In genomic region chr16:72946063-72946462, GRCh38 we compare ENCODE assay signal across 18 cellular contexts.
A peak's percentile ranks its signal among the peaks of the same experiment; 100 is the strongest.
DNase-seq lines count a peak whose midpoint lies in the region; ATAC-seq, FAIRE-seq and TF ChIP-seq lines count a peak whose summit lies in the region.
"Had no signal": no experiment of that assay in that cellular context is flagged by ENCODE, and none has a peak within 500 bp of the region (broad histone marks: within the 10 kb centered on the region; RNA-seq: fewer than 3 reads in every experiment).

No MANE protein-coding gene starts in this region.

- H3K27ac Mint-ChIP-seq in progenitor cell of endocrine pancreas (peak overlapping the region; percentile 49), type B pancreatic cell (peak overlapping the region; percentile 66)
- no peak overlapping the region for H3K27ac Mint-ChIP-seq in activated naive CD8-positive, alpha-beta T cell treated with anti-CD3 and anti-CD28 coated beads, Interleukin-2, amount 50 U/mL, for 24 hours
- H3K27ac Mint-ChIP-seq: H9 had no signal

- H3K9me3 Mint-ChIP-seq in progenitor cell of endocrine pancreas (ENCODE audit: low read depth) (no peaks in the 10 kb centered on the region), type B pancreatic cell (no peaks in the 10 kb centered on the region)
- no peaks in the 10 kb centered on the region for H3K9me3 Mint-ChIP-seq in activated naive CD8-positive, alpha-beta T cell treated with anti-CD3 and anti-CD28 coated beads, Interleukin-2, amount 50 U/mL, for 24 hours

- TF ChIP-seq EP300 in HepG2 (IDR thresholded peaks at IDR 0.05; ENCODE audit: low read depth in 2 of 2, low read length in 2 of 2) = no peak
- TF ChIP-seq EP300 in HepG2 (CRISPR knock-in tag; IDR thresholded peaks at IDR 0.05; ENCODE audit: borderline replicate concordance) = no peak

- TF ChIP-seq RAD21 in liver (IDR thresholded peaks at IDR 0.05) (no peak), HepG2 (CRISPR knock-in tag; IDR thresholded peaks at IDR 0.05) (no peak)

- no TSS peak for BruUV-seq in HepG2 (replicated peaks; lab: Mats Ljungman, UMichigan)

- DNase-seq in HepG2 (ENCODE audit: low spot score) (no peak), right lobe of liver (peak in 2 of 3 donors; percentile 66 to 78), progenitor cell of endocrine pancreas (ENCODE audit: low spot score, unreplicated experiment) (no peak), type B pancreatic cell (ENCODE audit: extremely low spot score, unreplicated experiment) (no peak), AML-193 (lab: John Stamatoyannopoulos, UW) (no peak)
- no peak for DNase-seq in stimulated activated CD4-positive, alpha-beta T cell treated with anti-CD3 and anti-CD28 coated beads, Interleukin-2, amount 100 ng/mL, for 48 hours
- no peak for DNase-seq in activated naive CD8-positive, alpha-beta T cell treated with anti-CD3 and anti-CD28 coated beads, Interleukin-2, amount 50 U/mL, for 24 hours
- DNase-seq: DMS53, H9, Karpas-422, NCI-H1105 treated with DMSO at 0.1 percent for 48 hours, NCI-H187 treated with DMSO at 0.1 percent for 48 hours, NCI-H2171, NCI-H446 treated with DMSO at 0.1 percent for 48 hours, NCI-H774 had no signal

- H3K4me1 ChIP-seq in liver (ENCODE audit: control insufficient read depth in 4 of 4, insufficient read depth in 4 of 4, low read length in 3 of 4) (peaks cover 10 to 37% (median 30%) of the 10 kb centered on the region in 4 donors), HepG2 (ENCODE audit: insufficient read depth, low read length) (peaks cover 41% of the 10 kb centered on the region), right lobe of liver (peaks cover 0 to 35% (median 15%) of the 10 kb centered on the region in 4 donors)
- H3K4me1 ChIP-seq: A549 had no signal

- H2AFZ ChIP-seq in HepG2 (ENCODE audit: low read length) = no peak overlapping the region

- intact Hi-C loops in HepG2 (cut with micrococcal nuclease; ENCODE audit: unreplicated experiment) = no loop called here
- intact Hi-C loops in right lobe of liver (cut with DNase I) = no loop called here

- no peak overlapping the region for H3K9ac ChIP-seq in liver (ENCODE audit: low read depth in 1 of 2, low read length in 2 of 2)
- no peak overlapping the region for H3K9ac ChIP-seq in HepG2 (ENCODE audit: insufficient read depth, low read depth, low read length)

- 58% methylated on average over 3 of the region's 3 CpGs for WGBS in liver
- WGBS in HepG2 (ENCODE audit: low lambda C conversion rate) = 96% methylated on average over 3 of the region's 3 CpGs
- WGBS in right lobe of liver (ENCODE audit: insufficient coverage, low coverage, low lambda C conversion rate, missing lambda C conversion rate) = 35% methylated on average over 2 of the region's 3 CpGs

- FAIRE-seq in HepG2 (lab: Jason Lieb, UNC) = no peak
- FAIRE-seq: A549 had no signal

- CTCF ChIA-PET in HepG2 (lab: Yijun Ruan, JAX; ENCODE audit: low intra/inter-chr PET ratio, low total read pairs) = no interaction called here

- POLR2A ChIA-PET in HepG2 (lab: Yijun Ruan, JAX) = no interaction called here

- peaks cover 58% of the 10 kb centered on the region for H3K79me2 ChIP-seq in HepG2 (ENCODE audit: insufficient read depth, low read length)

- no peak for TF ChIP-seq POLR2A in HepG2 (IDR thresholded peaks at IDR 0.05; ENCODE audit: insufficient read depth in 1 of 2, low read depth in 2 of 2, low read length in 2 of 2)
- no peak for TF ChIP-seq POLR2A in right lobe of liver (IDR thresholded peaks at IDR 0.05)

- H3K27me3 Mint-ChIP-seq in progenitor cell of endocrine pancreas (no peaks in the 10 kb centered on the region), type B pancreatic cell (no peaks in the 10 kb centered on the region)
- H3K27me3 Mint-ChIP-seq in activated naive CD8-positive, alpha-beta T cell treated with anti-CD3 and anti-CD28 coated beads, Interleukin-2, amount 50 U/mL, for 24 hours = no peaks in the 10 kb centered on the region

- H3K4me3 ChIP-seq in liver (ENCODE audit: low read depth in 1 of 3, low read length in 3 of 3) (no peak overlapping the region), HepG2 (replicated peaks in 1 of 3; ENCODE audit: insufficient read depth in 1 of 3, low read depth in 2 of 3, low read length in 3 of 3) (no peak overlapping the region), right lobe of liver (no peak overlapping the region)
- H3K4me3 ChIP-seq: A549 had no signal

- no peak overlapping the region for H3K4me3 Mint-ChIP-seq in progenitor cell of endocrine pancreas (ENCODE audit: low read depth)
- peak overlapping the region; percentile 54 for H3K4me3 Mint-ChIP-seq in type B pancreatic cell
- no peak overlapping the region for H3K4me3 Mint-ChIP-seq in activated naive CD8-positive, alpha-beta T cell treated with anti-CD3 and anti-CD28 coated beads, Interleukin-2, amount 50 U/mL, for 24 hours
- H3K4me3 Mint-ChIP-seq: H9 had no signal

- H3K27me3 ChIP-seq in liver (ENCODE audit: control insufficient read depth in 4 of 4, insufficient read depth in 4 of 4, low read length in 3 of 4) = no peaks in the 10 kb centered on the region
- H3K27me3 ChIP-seq in HepG2 (ENCODE audit: control insufficient read depth in 1 of 2, insufficient read depth in 2 of 2, low read length in 2 of 2) = no peaks in the 10 kb centered on the region
- no peaks in the 10 kb centered on the region for H3K27me3 ChIP-seq in right lobe of liver

- H3K36me3 Mint-ChIP-seq in progenitor cell of endocrine pancreas (ENCODE audit: insufficient read depth) = peaks cover 34% of the 10 kb centered on the region
- H3K36me3 Mint-ChIP-seq in type B pancreatic cell = peaks cover 36% of the 10 kb centered on the region
- no peaks in the 10 kb centered on the region for H3K36me3 Mint-ChIP-seq in activated naive CD8-positive, alpha-beta T cell treated with anti-CD3 and anti-CD28 coated beads, Interleukin-2, amount 50 U/mL, for 24 hours (ENCODE audit: low read depth)

- no peak for ATAC-seq in HepG2
- ATAC-seq in right lobe of liver = peak; percentile 6 to 60 (median 50)
- no peak for ATAC-seq in activated naive CD8-positive, alpha-beta T cell treated with anti-CD3 and anti-CD28 coated beads, Interleukin-2, amount 50 U/mL, for 24 hours
- ATAC-seq: A549, Panc1 had no signal

- peaks cover 0 to 6% (median 4%) of the 10 kb centered on the region in 4 donors for H3K36me3 ChIP-seq in liver (ENCODE audit: control insufficient read depth in 4 of 4, insufficient read depth in 3 of 4, low read depth in 1 of 4, low read length in 3 of 4)
- peaks cover 34 to 77% of the 10 kb centered on the region in 2 experiments for H3K36me3 ChIP-seq in HepG2 (replicated peaks in 1 of 2; ENCODE audit: control insufficient read depth in 1 of 2, insufficient read depth in 2 of 2, low read length in 2 of 2)
- H3K36me3 ChIP-seq in right lobe of liver = peaks cover 0 to 8% (median 0%) of the 10 kb centered on the region in 4 donors

- peak overlapping the region; percentile 78 to 88 for H3K27ac ChIP-seq in liver (ENCODE audit: low read depth in 1 of 2, low read length in 2 of 2)
- no peak overlapping the region for H3K27ac ChIP-seq in HepG2 (ENCODE audit: extremely low read length, insufficient read depth, low read length)
- peak overlapping the region; percentile 47 to 96 (median 91) for H3K27ac ChIP-seq in right lobe of liver
- H3K27ac ChIP-seq: A549 had no signal

- H4K20me1 ChIP-seq in HepG2 (ENCODE audit: insufficient read depth, low read length) = peaks cover 13% of the 10 kb centered on the region; the same call in 1 of the 2 replicates

- TF ChIP-seq CTCF in liver (IDR thresholded peaks at IDR 0.05; ENCODE audit: low read depth, low read length, missing input control) = no peak
- no peak for TF ChIP-seq CTCF in HepG2 (CRISPR knock-in tag; IDR thresholded peaks at IDR 0.05)
- TF ChIP-seq CTCF in right lobe of liver (IDR thresholded peaks at IDR 0.05) = no peak
- TF ChIP-seq CTCF in progenitor cell of endocrine pancreas (IDR thresholded peaks at IDR 0.05; ENCODE audit: unreplicated experiment) = no peak
- no peak for TF ChIP-seq CTCF in type B pancreatic cell (conservative IDR thresholded peaks at IDR 0.05)

- H3K4me2 ChIP-seq in HepG2 (ENCODE audit: low read depth, low read length) = no peak overlapping the region
- H3K4me2 ChIP-seq: A549 had no signal

- H3K9me3 ChIP-seq in liver (ENCODE audit: control insufficient read depth in 4 of 4, low read length in 3 of 4) (no peaks in the 10 kb centered on the region), HepG2 (ENCODE audit: low read length) (no peaks in the 10 kb centered on the region), right lobe of liver (no peaks in the 10 kb centered on the region)
- H3K9me3 ChIP-seq: A549 had no signal

- peaks cover 49% of the 10 kb centered on the region for H3K4me1 Mint-ChIP-seq in progenitor cell of endocrine pancreas (ENCODE audit: low read depth)
- peaks cover 56% of the 10 kb centered on the region for H3K4me1 Mint-ChIP-seq in type B pancreatic cell (ENCODE audit: unreplicated experiment)
- H3K4me1 Mint-ChIP-seq in activated naive CD8-positive, alpha-beta T cell treated with anti-CD3 and anti-CD28 coated beads, Interleukin-2, amount 50 U/mL, for 24 hours = no peaks in the 10 kb centered on the region

- in situ Hi-C loops in HepG2 (cut with HindIII; ENCODE audit: extremely low pct_ligation_motif_present, low pct_unique_long_range_greater_than_20kb) = loop anchor here (5.0 kb wide), 1 partner anchor 101 kb away; the partner anchor contains the start of gene ZFHX3

TF ChIP-seq in liver, 16 proteins besides CTCF, POLR2A, EP300 and RAD21:
- no peak for TF ChIP-seq RXRA (IDR thresholded peaks at IDR 0.05)
- TF ChIP-seq ATF3 (IDR thresholded peaks at IDR 0.05) = no peak
TF ChIP-seq in liver: peak in this region for 0.

TF ChIP-seq in HepG2, 621 proteins besides CTCF, POLR2A, EP300 and RAD21:
- TF ChIP-seq PLRG1 (conservative IDR thresholded peaks at IDR 0.05) (no peak), DMAP1 (CRISPR knock-in tag; IDR thresholded peaks at IDR 0.05) (no peak)
TF ChIP-seq in HepG2: peak in this region for 0.

Comparison
In these comparisons a context has a peak if more than half of its experiments do, and no peak if none do; other contexts are left out.
1. ATAC-seq: peak in right lobe of liver (4 of 4); none in HepG2 (single experiment) and activated naive CD8-positive, alpha-beta T cell treated with anti-CD3 and anti-CD28 coated beads, Interleukin-2, amount 50 U/mL, for 24 hours (single experiment).
2. DNase-seq: peak in right lobe of liver (2 of 3); none in HepG2 (single experiment), progenitor cell of endocrine pancreas (single experiment), type B pancreatic cell (single experiment), stimulated activated CD4-positive, alpha-beta T cell treated with anti-CD3 and anti-CD28 coated beads, Interleukin-2, amount 100 ng/mL, for 48 hours (0 of 2), AML-193 (0 of 2) and activated naive CD8-positive, alpha-beta T cell treated with anti-CD3 and anti-CD28 coated beads, Interleukin-2, amount 50 U/mL, for 24 hours (single experiment).